ENCODE assay signal across 8 cellular contexts in genomic region chr18:22703883-22704626, GRCh38.
DNase-seq lines count a peak whose midpoint lies in the region; ATAC-seq and TF ChIP-seq lines count a peak whose summit lies in the region.

No MANE protein-coding gene starts in this region.

- H3K36me3 ChIP-seq in ACC112 (ENCODE audit: insufficient read depth, low read length) (no peaks in the 10 kb centered on the region), OCI-LY1 (ENCODE audit: insufficient read depth, low read length) (no peaks in the 10 kb centered on the region), lung (ENCODE audit: control insufficient read depth in 2 of 2, insufficient read depth in 2 of 2, low read length in 2 of 2) (no peaks in the 10 kb centered on the region)

- H3K27ac ChIP-seq in ACC112 (ENCODE audit: low read depth, low read length) (no peak overlapping the region), OCI-LY1 (ENCODE audit: low read depth, low read length, poor library complexity, severe bottlenecking) (no peak overlapping the region), lung (ENCODE audit: low read depth in 1 of 2, low read length in 1 of 2) (no peak overlapping the region)

- WGBS in lung, 2 donors: 43 to 50% methylated on average over 9 of the region's 9 CpGs

- no peaks in the 10 kb centered on the region for H3K27me3 ChIP-seq in ACC112 (ENCODE audit: insufficient read depth, low read length)
- H3K27me3 ChIP-seq in OCI-LY1 (ENCODE audit: insufficient read depth, low read length): peaks cover 1% of the 10 kb centered on the region; the same call in 1 of the 2 replicates
- no peaks in the 10 kb centered on the region for H3K27me3 ChIP-seq in lung (ENCODE audit: control insufficient read depth, insufficient read depth)

- no peak for DNase-seq in GM12864 (ENCODE audit: low read depth)
- peak; percentile 26 to 62 for DNase-seq in dermis microvascular lymphatic vessel endothelial cell (ENCODE audit: low read depth in 2 of 2)
- no peak for DNase-seq in lung (ENCODE audit: low spot score)
- DNase-seq in NCI-H2029 treated with DMSO at 0.1 percent for 48 hours (lab: John Stamatoyannopoulos, UW): no peak

- H3K4me1 ChIP-seq in ACC112 (ENCODE audit: control insufficient read depth, insufficient read depth, low read length, unreplicated experiment) (peaks cover 31% of the 10 kb centered on the region), OCI-LY1 (ENCODE audit: insufficient read depth, low read length, severe bottlenecking) (no peaks in the 10 kb centered on the region), lung (ENCODE audit: control insufficient read depth in 2 of 2, insufficient read depth in 2 of 2, low read length in 2 of 2) (peaks cover 0 to 2% of the 10 kb centered on the region in 2 donors)

- peak overlapping the region; percentile 31 for H2AFZ ChIP-seq in ACC112 (ENCODE audit: low read length, unreplicated experiment)
- no peak overlapping the region for H2AFZ ChIP-seq in OCI-LY1 (ENCODE audit: low read length)

- H3K4me2 ChIP-seq in OCI-LY1 (ENCODE audit: low read length): no peak overlapping the region

- H3K79me2 ChIP-seq in ACC112 (ENCODE audit: control insufficient read depth, insufficient read depth, low read length, unreplicated experiment): no peaks in the 10 kb centered on the region
- no peaks in the 10 kb centered on the region for H3K79me2 ChIP-seq in OCI-LY1 (ENCODE audit: insufficient read depth, low read length)

- no peaks in the 10 kb centered on the region for H3K9me2 ChIP-seq in OCI-LY1 (ENCODE audit: low read depth, low read length)

- TF ChIP-seq CTCF in GM12864 (IDR thresholded peaks at IDR 0.05; ENCODE audit: low read depth, low read length, missing control alignments) (peak; percentile 70), OCI-LY1 (IDR thresholded peaks at IDR 0.05; ENCODE audit: low read length) (peak; percentile 79), lung (IDR thresholded peaks at IDR 0.05; ENCODE audit: control extremely low read depth, extremely low read depth) (peak; percentile 47)

- ATAC-seq in HG03097 (IDR thresholded peaks at IDR 0.05; ENCODE audit: low FRiP score, unreplicated experiment): peak; percentile 61
- ATAC-seq in lung (ENCODE audit: insufficient read depth, low FRiP score): peak; percentile 70
- no peak for ATAC-seq in HG03039 (IDR thresholded peaks at IDR 0.05; ENCODE audit: unreplicated experiment)

- no peak overlapping the region for H3K9ac ChIP-seq in OCI-LY1 (ENCODE audit: low read length)

- H3F3A ChIP-seq in OCI-LY1 (ENCODE audit: insufficient read depth, low read length): no peaks in the 10 kb centered on the region

- no peaks in the 10 kb centered on the region for H4K20me1 ChIP-seq in OCI-LY1 (ENCODE audit: insufficient read depth, low read length)

- H3K4me3 ChIP-seq in ACC112 (ENCODE audit: low read depth, low read length) (no peak overlapping the region), GM12864 (ENCODE audit: low read depth, low read length) (no peak overlapping the region), OCI-LY1 (ENCODE audit: low read depth, low read length, poor library complexity, severe bottlenecking) (no peak overlapping the region), lung (no peak overlapping the region)

- H3K9me3 ChIP-seq in OCI-LY1 (ENCODE audit: low read length) (no peaks in the 10 kb centered on the region), lung (ENCODE audit: control insufficient read depth in 2 of 2, insufficient read depth in 1 of 2, low read length in 1 of 2) (no peaks in the 10 kb centered on the region)

Comparison
In these comparisons a context has a peak if more than half of its experiments do, and no peak if none do; other contexts are left out.
1. DNase-seq: peak in dermis microvascular lymphatic vessel endothelial cell (2 of 2); none in GM12864 (single experiment), lung (single experiment) and NCI-H2029 treated with DMSO at 0.1 percent for 48 hours (single experiment).
2. Peak in every context shown above with its lines, with median percentiles within 50 percentile points of each other: CTCF ChIP-seq.